ENCODE assay signal across 26 cellular contexts in the genomic region with DNA sequence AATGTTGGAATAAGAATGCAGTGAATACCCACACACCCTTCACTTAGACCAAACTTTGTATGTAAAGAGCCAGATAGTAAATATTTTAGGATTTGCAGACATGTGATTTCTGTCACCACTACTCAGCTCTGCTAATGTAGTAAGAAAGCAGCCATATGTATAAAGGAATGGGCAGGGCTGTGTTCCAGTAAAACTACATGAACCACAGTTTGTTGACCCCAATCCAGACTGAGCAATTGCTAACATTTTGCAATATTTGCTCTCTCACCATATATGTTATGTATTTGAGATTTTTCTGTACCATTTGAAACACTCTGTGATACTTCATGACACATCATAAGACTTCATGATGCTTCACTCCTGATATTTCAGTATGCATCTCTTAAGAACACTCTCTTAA.
"Had no signal": no experiment of that assay in that cellular context is flagged by ENCODE, and none has a peak within 500 bp of the region (broad histone marks: within the 10 kb centered on the region; RNA-seq: fewer than 3 reads in every experiment).

No MANE protein-coding gene starts in this region.

- H3K27me3 ChIP-seq: left lung, ovary, right atrium auricular region, stomach, suprapubic skin, tibial artery, upper lobe of right lung had no signal

- H3K27ac ChIP-seq: left lung, ovary, right atrium auricular region, skin epidermis, stomach, suprapubic skin, thoracic aorta, tibial artery, upper lobe of right lung had no signal

- DNase-seq: hypothalamus; immature natural killer cell; kidney; left colon; left lung; midbrain; mucosa of descending colon; naive thymus-derived CD4-positive, alpha-beta T cell; ovary; stimulated activated CD4-positive, alpha-beta T cell treated with anti-CD3 and anti-CD28 coated beads, Interleukin-12 subunit alpha, Interleukin-12 subunit beta, amount 100 ng/mL, for 4 hours; stimulated activated CD4-positive, alpha-beta T cell treated with anti-CD3 and anti-CD28 coated beads, Interleukin-15, amount 100 ng/mL, for 24 hours; stimulated activated CD4-positive, alpha-beta T cell treated with anti-CD3 and anti-CD28 coated beads, Interleukin-2, amount 100 ng/mL, for 24 hours; stimulated activated CD4-positive, alpha-beta T cell treated with anti-CD3 and anti-CD28 coated beads, Interleukin-4, amount 100 ng/mL, for 1 hour; stimulated activated naive B cell treated with anti-CD40 and anti-IgM and Interleukin-4, amounts not matched to agents 10 μg/mL and 1 μg/mL and 100 μg/mL, for 72 hours; stimulated activated naive CD8-positive, alpha-beta T cell treated with anti-CD3 and anti-CD28 coated beads, Interleukin-15, Interleukin-2, amounts not matched to agents 100 U/mL and 50 U/mL, for 24 hours; stomach; tibial artery; trophoblast cell; upper lobe of right lung had no signal

- H3K4me1 ChIP-seq: suprapubic skin, upper lobe of right lung had no signal

- H3K4me3 ChIP-seq: left lung, lung, mucosa of descending colon, ovary, right atrium auricular region, skin epidermis, stomach, suprapubic skin, thoracic aorta, tibial artery, upper lobe of right lung had no signal

- H3K9me3 ChIP-seq: left lung, mucosa of descending colon, ovary, right atrium auricular region, stomach, suprapubic skin, thoracic aorta, tibial artery, upper lobe of right lung had no signal

- ATAC-seq: left colon; left lung; mucosa of descending colon; naive thymus-derived CD4-positive, alpha-beta T cell; natural killer cell treated with Interleukin-12 subunit alpha and Interleukin-12 subunit beta and Interleukin-15 and Interleukin-18, amount 100 ng/mL, for 72 hours; sciatic nerve; stimulated activated naive B cell treated with anti-CD40 and anti-IgM and Interleukin-4, amounts not matched to agents 10 μg/mL and 1 μg/mL and 100 μg/mL, for 72 hours; stimulated activated naive CD8-positive, alpha-beta T cell treated with anti-CD3 and anti-CD28 coated beads, Interleukin-15, Interleukin-2, amounts not matched to agents 100 U/mL and 50 U/mL, for 24 hours; upper lobe of right lung had no signal

- H3K36me3 ChIP-seq: ovary, thoracic aorta had no signal
